In the genomic region with DNA sequence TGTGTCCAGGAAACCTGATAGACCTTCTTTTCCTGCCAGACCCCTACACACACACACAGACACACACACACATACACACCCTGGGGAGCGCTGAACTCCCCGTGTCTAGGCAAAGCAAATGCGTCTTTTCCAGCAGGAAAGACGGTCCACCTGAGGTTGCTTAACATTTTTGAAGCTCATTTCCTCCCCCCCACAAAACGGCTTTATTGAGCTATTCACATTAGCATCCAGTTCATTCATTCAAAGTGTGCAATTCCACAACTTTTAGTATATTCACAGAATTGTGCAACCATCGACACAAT, we compare ENCODE assay signal across 32 cellular contexts. TPM values are rescaled to one million over a fixed set of nuclear protein-coding genes. Genes with fewer than 3 reads are reported as not detected.
"Had no signal": no experiment of that assay in that cellular context is flagged by ENCODE, and none has a peak within 500 bp of the region (broad histone marks: within the 10 kb centered on the region; RNA-seq: fewer than 3 reads in every experiment).

No MANE protein-coding gene starts in this region.

- H3K9me3 ChIP-seq: left ventricle myocardium inferior, ovary, right atrium auricular region, right lobe of liver, suprapubic skin, thoracic aorta, tibial artery, upper lobe of right lung had no signal

- H3K36me3 Mint-ChIP-seq: mesothelial cell of epicardium; stimulated activated memory B cell treated with anti-CD40 and anti-IgM and Interleukin-4, amounts not matched to agents 10 μg/mL and 1 μg/mL and 100 μg/mL, for 72 hours had no signal

- H3K27ac ChIP-seq: left ventricle myocardium inferior, ovary, right atrium auricular region, right lobe of liver, suprapubic skin, thoracic aorta, tibial artery, upper lobe of right lung had no signal

- ATAC-seq: natural killer cell; right lobe of liver; stimulated activated memory B cell treated with anti-CD40 and anti-IgM and Interleukin-4, amounts not matched to agents 10 μg/mL and 1 μg/mL and 100 μg/mL, for 72 hours; stimulated activated naive CD8-positive, alpha-beta T cell treated with anti-CD3 and anti-CD28 coated beads, Interleukin-15, Interleukin-2, amounts not matched to agents 100 U/mL and 50 U/mL, for 24 hours; upper lobe of right lung had no signal

- H3K4me3 Mint-ChIP-seq: mesothelial cell of epicardium; natural killer cell; stimulated activated memory B cell treated with anti-CD40 and anti-IgM and Interleukin-4, amounts not matched to agents 10 μg/mL and 1 μg/mL and 100 μg/mL, for 72 hours had no signal

- H3K4me1 Mint-ChIP-seq: mesothelial cell of epicardium had no signal

- DNase-seq: hypothalamus; islet precursor cell; left ventricle myocardium inferior; naive B cell; natural killer cell; nephron progenitor cell; ovary; right lobe of liver; stimulated activated CD4-positive, alpha-beta T cell treated with anti-CD3 and anti-CD28 coated beads, Interleukin-1b, Interleukin-23, amount 100 ng/mL, for 48 hours; stimulated activated CD4-positive, alpha-beta T cell treated with anti-CD3 and anti-CD28 coated beads, Interleukin-2, amount 100 ng/mL, for 48 hours; stimulated activated CD4-positive, alpha-beta T cell treated with anti-CD3 and anti-CD28 coated beads, Interleukin-4, amount 100 ng/mL, for 4 hours; stimulated activated CD8-positive, alpha-beta memory T cell treated with anti-CD3 and anti-CD28 coated beads, Interleukin-4, amount 100 ng/mL, for 48 hours; stimulated activated naive CD8-positive, alpha-beta T cell treated with anti-CD3 and anti-CD28 coated beads, Interleukin-15, Interleukin-2, amounts not matched to agents 100 U/mL and 50 U/mL, for 24 hours; trophoblast cell; upper lobe of right lung had no signal

- H3K4me3 ChIP-seq: left ventricle myocardium inferior, lung, ovary, right atrium auricular region, right lobe of liver, smooth muscle cell, suprapubic skin, thoracic aorta, tibial artery, upper lobe of right lung had no signal

- H3K36me3 ChIP-seq: left ventricle myocardium inferior, ovary, right atrium auricular region, right lobe of liver, suprapubic skin, thoracic aorta, tibial artery, upper lobe of right lung had no signal

- H3K9me3 Mint-ChIP-seq: mesothelial cell of epicardium had no signal

- H3K27ac Mint-ChIP-seq: mesothelial cell of epicardium; natural killer cell; nephron progenitor cell; stimulated activated memory B cell treated with anti-CD40 and anti-IgM and Interleukin-4, amounts not matched to agents 10 μg/mL and 1 μg/mL and 100 μg/mL, for 72 hours had no signal

RNA-seq across cellular contexts. Expression of gene GSX1, which starts 3.4 kb away (rescaled TPM):
- total RNA-seq: kidney epithelial cell, left ventricle myocardium inferior, lower leg skin, lung, mesothelial cell of epicardium, mononuclear cell, natural killer cell, omental fat pad, ovary, progenitor cell of endocrine pancreas, pulmonary artery endothelial cell, renal cortical epithelial cell, right atrium auricular region, right lobe of liver, skeletal muscle tissue, smooth muscle cell, subcutaneous adipose tissue, suprapubic skin, thoracic aorta, upper lobe of right lung had no signal
- polyA plus RNA-seq: lung, ovary, smooth muscle cell had no signal
